ENCODE assay signal across 17 cellular contexts in genomic region chr1:185774384-185774783, GRCh38. TPM values are rescaled to one million over a fixed set of nuclear protein-coding genes. Genes with fewer than 3 reads are reported as not detected.
DNase-seq lines count a peak whose midpoint lies in the region; ATAC-seq and TF ChIP-seq lines count a peak whose summit lies in the region.
"Had no signal": no experiment of that assay in that cellular context is flagged by ENCODE, and none has a peak within 500 bp of the region (broad histone marks: within the 10 kb centered on the region; RNA-seq: fewer than 3 reads in every experiment).

No MANE protein-coding gene starts in this region.

- H3K4me3 ChIP-seq in GM23338 (no peak overlapping the region), SK-N-MC (peak overlapping the region; percentile 49), astrocyte of the cerebellum (ENCODE audit: low read depth, low read length) (no peak overlapping the region), gastrocnemius medialis (no peak overlapping the region), Peyer's patch (no peak overlapping the region)

- DNase-seq in GM23338 (ENCODE audit: low spot score) (peak; percentile 7), SK-N-MC (ENCODE audit: low read depth, low spot score) (peak; percentile 79), astrocyte of the cerebellum (ENCODE audit: low read depth) (peak; percentile 15), nephron progenitor cell (no peak), iPS-NIHi11 (ENCODE audit: low spot score) (no peak), gastrocnemius medialis (no peak), Peyer's patch (no peak)
- DNase-seq: ACHN; BE2C; C1 segment of cervical spinal cord; CD4-positive, CD25-positive, alpha-beta regulatory T cell; CD8-positive, alpha-beta memory T cell; COR-L47; DMS153; DMS79; GF-D8; HCEC 1CT had no signal

- no peak overlapping the region for H2AFZ ChIP-seq in GM23338

- H3K27me3 Mint-ChIP-seq in GM23338 (ENCODE audit: insufficient read depth, low read depth, poor library complexity): peaks cover 2% of the 10 kb centered on the region
- no peaks in the 10 kb centered on the region for H3K27me3 Mint-ChIP-seq in nephron progenitor cell (ENCODE audit: low read depth, poor library complexity)

- H3K36me3 Mint-ChIP-seq in GM23338 (ENCODE audit: low read depth) (no peaks in the 10 kb centered on the region), nephron progenitor cell (ENCODE audit: low read depth) (peaks cover 38% of the 10 kb centered on the region)
- H3K36me3 Mint-ChIP-seq: CD4-positive, CD25-positive, alpha-beta regulatory T cell; CD8-positive, alpha-beta memory T cell had no signal

- H3K36me3 ChIP-seq in GM23338 (ENCODE audit: insufficient read depth): no peaks in the 10 kb centered on the region
- H3K36me3 ChIP-seq in SK-N-MC (ENCODE audit: insufficient read depth, low read length): peaks cover 30% of the 10 kb centered on the region
- no peaks in the 10 kb centered on the region for H3K36me3 ChIP-seq in gastrocnemius medialis
- H3K36me3 ChIP-seq in Peyer's patch: no peaks in the 10 kb centered on the region
- H3K36me3 ChIP-seq: BE2C had no signal

- ATAC-seq in GM23338: no peak
- ATAC-seq in gastrocnemius medialis: no peak

- intact Hi-C loops in gastrocnemius medialis (cut with DNase I; ENCODE audit: low total_unique reads): no loop called here

- H3K27ac ChIP-seq in GM23338 (ENCODE audit: low read depth): no peak overlapping the region
- H3K27ac ChIP-seq in SK-N-MC: peak overlapping the region; percentile 93
- H3K27ac ChIP-seq in gastrocnemius medialis: no peak overlapping the region
- no peak overlapping the region for H3K27ac ChIP-seq in Peyer's patch

- in situ Hi-C loops in astrocyte of the cerebellum (cut with HindIII; ENCODE audit: low sequenced_read_pairs) (no loop called here), gastrocnemius medialis (cut with MboI; ENCODE audit: low sequenced_read_pairs in 4 of 4) (no loop called here)

- no peaks in the 10 kb centered on the region for H4K20me1 ChIP-seq in GM23338 (replicated peaks; ENCODE audit: insufficient read depth)

- H3K4me3 Mint-ChIP-seq in GM23338: no peak overlapping the region
- no peak overlapping the region for H3K4me3 Mint-ChIP-seq in nephron progenitor cell
- H3K4me3 Mint-ChIP-seq: CD4-positive, CD25-positive, alpha-beta regulatory T cell; CD8-positive, alpha-beta memory T cell had no signal

- peaks cover 6% of the 10 kb centered on the region for H3K4me1 ChIP-seq in GM23338 (ENCODE audit: insufficient read depth)
- no peaks in the 10 kb centered on the region for H3K4me1 ChIP-seq in gastrocnemius medialis
- H3K4me1 ChIP-seq in Peyer's patch: no peaks in the 10 kb centered on the region
- H3K4me1 ChIP-seq: BE2C had no signal

- H3K9me3 ChIP-seq in SK-N-MC (ENCODE audit: low read depth, low read length): no peaks in the 10 kb centered on the region
- H3K9me3 ChIP-seq in gastrocnemius medialis: no peaks in the 10 kb centered on the region
- H3K9me3 ChIP-seq in Peyer's patch: no peaks in the 10 kb centered on the region
- H3K9me3 ChIP-seq: BE2C had no signal

- H3K4me1 Mint-ChIP-seq in GM23338: peaks cover 34% of the 10 kb centered on the region
- H3K4me1 Mint-ChIP-seq in nephron progenitor cell: peaks cover 38% of the 10 kb centered on the region
- H3K4me1 Mint-ChIP-seq: CD4-positive, CD25-positive, alpha-beta regulatory T cell; CD8-positive, alpha-beta memory T cell had no signal

- H3F3A ChIP-seq in GM23338 (replicated peaks; ENCODE audit: low read depth): no peaks in the 10 kb centered on the region

- H3K27me3 ChIP-seq in GM23338 (ENCODE audit: insufficient read depth): no peaks in the 10 kb centered on the region
- no peaks in the 10 kb centered on the region for H3K27me3 ChIP-seq in gastrocnemius medialis
- no peaks in the 10 kb centered on the region for H3K27me3 ChIP-seq in Peyer's patch
- H3K27me3 ChIP-seq: BE2C had no signal

- no peak overlapping the region for H3K9ac ChIP-seq in SK-N-MC (ENCODE audit: insufficient read length)

- H3K27ac Mint-ChIP-seq in GM23338 (peak overlapping the region; percentile 23), nephron progenitor cell (peak overlapping the region; percentile 13)
- H3K27ac Mint-ChIP-seq: CD4-positive, CD25-positive, alpha-beta regulatory T cell had no signal

- no peak overlapping the region for H3K4me2 ChIP-seq in GM23338

- no peaks in the 10 kb centered on the region for H3K79me2 ChIP-seq in GM23338 (replicated peaks; ENCODE audit: insufficient read depth)

- no peak for TF ChIP-seq CTCF in GM23338 (conservative IDR thresholded peaks at IDR 0.05; ENCODE audit: low read depth in 2 of 2)
- TF ChIP-seq CTCF in astrocyte of the cerebellum (IDR thresholded peaks at IDR 0.05; ENCODE audit: low read depth, low read length, missing control alignments): no peak
- no peak for TF ChIP-seq CTCF in nephron progenitor cell (IDR thresholded peaks at IDR 0.05)
- TF ChIP-seq CTCF in gastrocnemius medialis (IDR thresholded peaks at IDR 0.05 in 4 of 5, conservative IDR thresholded peaks at IDR 0.05 in 1 of 5): no peak
- TF ChIP-seq CTCF in Peyer's patch (IDR thresholded peaks at IDR 0.05): no peak

- H3K9me2 ChIP-seq in GM23338 (ENCODE audit: insufficient read depth): no peaks in the 10 kb centered on the region

- H3K9me3 Mint-ChIP-seq in GM23338 (no peaks in the 10 kb centered on the region), nephron progenitor cell (peaks cover 11% of the 10 kb centered on the region)

- no peak for TF ChIP-seq POLR2A in gastrocnemius medialis (IDR thresholded peaks at IDR 0.05)
- TF ChIP-seq POLR2A in Peyer's patch (IDR thresholded peaks at IDR 0.05): no peak

TF ChIP-seq in GM23338, 12 proteins besides CTCF, POLR2A, EP300 and RAD21 (continues in another document):
- TF ChIP-seq REST (IDR thresholded peaks at IDR 0.05; ENCODE audit: unreplicated experiment): no peak
- no peak for TF ChIP-seq EZH2phosphoT487 (IDR thresholded peaks at IDR 0.05; ENCODE audit: unreplicated experiment)
- no peak for TF ChIP-seq JUNB (IDR thresholded peaks at IDR 0.05; ENCODE audit: unreplicated experiment)
- no peak for TF ChIP-seq POLR2AphosphoS5 (IDR thresholded peaks at IDR 0.05; ENCODE audit: low read depth)

RNA-seq across cellular contexts. Expression of gene HMCN1, which starts 40.2 kb away (rescaled TPM):
- 8.7 and 17.2 TPM in 2 replicates for total RNA-seq in GM23338 (2014; rRNA removed; shearing (Covaris generic))
- 1.6 and 2.7 TPM in 2 replicates for polyA plus RNA-seq in GM23338 (2016; fragmentation: Nextera tagmentation; extraction: Ambion mirVana)
- total RNA-seq in gastrocnemius medialis: 1 to 10 TPM; 2.6 to 7.5 (median 5.1) TPM
- 10 to 100 TPM in 2 of 4 donors, 1 to 10 TPM in 2; 1.5 to 18.2 (median 7.1) TPM for total RNA-seq in Peyer's patch
- polyA plus RNA-seq: CD8-positive, alpha-beta memory T cell had no signal

Comparison
In these comparisons a context has a peak if more than half of its experiments do, and no peak if none do; other contexts are left out.
1. DNase-seq: peak in GM23338 (single experiment), SK-N-MC (single experiment) and astrocyte of the cerebellum (single experiment); none in nephron progenitor cell (single experiment), iPS-NIHi11 (single experiment), gastrocnemius medialis (0 of 2) and Peyer's patch (0 of 3).